In the genomic region with DNA sequence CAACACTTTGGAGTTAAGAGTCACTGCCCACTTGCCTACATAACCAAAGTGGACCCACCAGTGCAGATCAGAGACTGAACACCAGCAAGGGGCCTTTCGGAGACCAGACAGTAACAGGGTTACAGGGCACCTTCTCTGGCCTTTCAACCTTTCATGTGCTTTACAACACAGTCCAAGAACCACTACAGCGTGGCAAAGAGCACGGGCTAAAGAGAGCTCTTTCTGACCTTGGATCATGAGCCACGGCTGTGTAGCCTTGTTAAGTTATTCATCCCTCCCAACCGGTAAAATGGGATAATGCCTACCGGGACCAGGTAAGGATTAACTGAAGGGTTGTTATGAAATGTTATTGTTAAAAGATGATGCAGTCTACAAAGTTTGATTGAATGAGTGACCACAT, we compare ENCODE assay signal across 24 cellular contexts.
DNase-seq lines count a peak whose midpoint lies in the region; ATAC-seq and TF ChIP-seq lines count a peak whose summit lies in the region.
"Had no signal": no experiment of that assay in that cellular context is flagged by ENCODE, and none has a peak within 500 bp of the region (broad histone marks: within the 10 kb centered on the region; RNA-seq: fewer than 3 reads in every experiment).

No MANE protein-coding gene starts in this region.

- peaks cover 8 to 25% of the 10 kb centered on the region in 2 experiments; a peak in 3 of 4 replicates for H3K79me1 ChIP-seq in IMR-90 (ENCODE audit: low read depth in 1 of 2, low read length in 2 of 2)

- dilution Hi-C loops in IMR-90 (cut with HindIII; ENCODE audit: low sequenced_read_pairs, unreplicated experiment), result no loop called here

- H2AK9ac ChIP-seq in IMR-90 (replicated peaks; ENCODE audit: low read depth, low read length, poor library complexity), result peak overlapping the region; percentile 4

- TF ChIP-seq EP300 in esophagus muscularis mucosa (IDR thresholded peaks at IDR 0.05) (no peak), suprapubic skin (IDR thresholded peaks at IDR 0.05) (no peak)

- no peaks in the 10 kb centered on the region for H3K27me3 Mint-ChIP-seq in nephron (ENCODE audit: low read depth)
- H3K27me3 Mint-ChIP-seq: naive thymus-derived CD8-positive, alpha-beta T cell; stimulated activated memory B cell treated with anti-CD40 and anti-IgM and Interleukin-4, amounts not matched to agents 10 μg/mL and 1 μg/mL and 100 μg/mL, for 72 hours; type B pancreatic cell had no signal

- no peaks in the 10 kb centered on the region; the same call in 1 of the 2 replicates for H4K20me1 ChIP-seq in IMR-90 (ENCODE audit: insufficient read depth, low read length)

- TF ChIP-seq RAD21 in IMR-90 (IDR thresholded peaks at IDR 0.05; ENCODE audit: low read length), result no peak

- peak overlapping the region; percentile 50; the same call in 1 of the 2 replicates for H3K27ac ChIP-seq in IMR-90 (ENCODE audit: insufficient read depth, low read length)
- peak overlapping the region; percentile 80 to 88 (median 82) for H3K27ac ChIP-seq in esophagus muscularis mucosa (replicated peaks in 1 of 4)
- peak overlapping the region; percentile 62 for H3K27ac ChIP-seq in suprapubic skin
- H3K27ac ChIP-seq: C4-2B had no signal

- peak overlapping the region; percentile 91 to 94 (median 91) for H3K27ac Mint-ChIP-seq in nephron
- H3K27ac Mint-ChIP-seq: naive thymus-derived CD8-positive, alpha-beta T cell; stimulated activated memory B cell treated with anti-CD40 and anti-IgM and Interleukin-4, amounts not matched to agents 10 μg/mL and 1 μg/mL and 100 μg/mL, for 72 hours; type B pancreatic cell had no signal

- H2BK20ac ChIP-seq in IMR-90 (ENCODE audit: low read depth, low read length), result peak overlapping the region; percentile 53

- DNase-seq in IMR-90 (no peak), esophagus muscularis mucosa (ENCODE audit: extremely low spot score) (no peak), suprapubic skin (ENCODE audit: low spot score in 2 of 2) (no peak), retina (no peak), putamen (ENCODE audit: low spot score) (no peak), left colon (no peak)
- DNase-seq in central memory CD4-positive, alpha-beta T cell, result no peak
- DNase-seq: activated CD4-positive, alpha-beta T cell treated with anti-CD3 and anti-CD28 coated beads, Interleukin-2, amount 50 U/mL, for 1 hour; activated naive CD4-positive, alpha-beta T cell; activated T-cell treated with anti-CD3 and anti-CD28 coated beads, Interleukin-2, amount 50 U/mL, for 4 hours; DMS79 treated with DMSO at 0.1 percent for 48 hours; GF-D8; naive thymus-derived CD8-positive, alpha-beta T cell; NCI-H187; NCI-H526; SIG-M5; stimulated activated CD4-positive, alpha-beta T cell treated with anti-CD3 and anti-CD28 coated beads, Interleukin-4, amount 100 ng/mL, for 4 hours; SW 1271 had no signal

- 96% methylated on average over 5 of the region's 6 CpGs; no CpG with 5 or more reads in 1 of the 2 experiments for WGBS in IMR-90 (ENCODE audit: extremely low coverage in 2 of 2, insufficient read length in 1 of 2), 2 experiments
- WGBS in esophagus muscularis mucosa, result 95% methylated on average over 6 of the region's 6 CpGs
- 97% methylated on average over 6 of the region's 6 CpGs for WGBS in suprapubic skin

- peak overlapping the region; percentile 83 for H3K4ac ChIP-seq in IMR-90 (ENCODE audit: low read depth, low read length)

- H4K5ac ChIP-seq in IMR-90 (ENCODE audit: low read depth, low read length), result peak overlapping the region; percentile 70

- H3K27me3 ChIP-seq in IMR-90 (ENCODE audit: control insufficient read depth, insufficient read depth, low read length), result no peaks in the 10 kb centered on the region
- no peaks in the 10 kb centered on the region for H3K27me3 ChIP-seq in esophagus muscularis mucosa
- H3K27me3 ChIP-seq in suprapubic skin, result no peaks in the 10 kb centered on the region
- H3K27me3 ChIP-seq: body of pancreas, ovary had no signal

- BruUV-seq in IMR-90 (replicated peaks; lab: Mats Ljungman, UMichigan), result no TSS peak

- H2AFZ ChIP-seq in IMR-90 (replicated peaks; ENCODE audit: low read length, poor library complexity), result no peak overlapping the region

- H2BK120ac ChIP-seq in IMR-90 (ENCODE audit: low read depth, low read length), result peak overlapping the region; percentile 58

- no peak overlapping the region for H3K4me3 Mint-ChIP-seq in nephron
- H3K4me3 Mint-ChIP-seq: activated T-cell treated with anti-CD3 and anti-CD28 coated beads, Interleukin-2, amount 50 U/mL, for 4 hours; naive thymus-derived CD8-positive, alpha-beta T cell; stimulated activated memory B cell treated with anti-CD40 and anti-IgM and Interleukin-4, amounts not matched to agents 10 μg/mL and 1 μg/mL and 100 μg/mL, for 72 hours; type B pancreatic cell had no signal

- no peak for ATAC-seq in IMR-90 (ENCODE audit: low read depth)
- no peak for ATAC-seq in left colon
- ATAC-seq: activated T-cell treated with anti-CD3 and anti-CD28 coated beads, Interleukin-2, amount 50 U/mL, for 4 hours; naive thymus-derived CD8-positive, alpha-beta T cell; stimulated activated memory B cell treated with anti-CD40 and anti-IgM and Interleukin-4, amounts not matched to agents 10 μg/mL and 1 μg/mL and 100 μg/mL, for 72 hours had no signal

- H3K14ac ChIP-seq in IMR-90 (replicated peaks; ENCODE audit: low read depth, low read length), result peak overlapping the region; percentile 45

- H2BK5ac ChIP-seq in IMR-90 (ENCODE audit: low read depth, low read length, poor library complexity, severe bottlenecking), result no peak overlapping the region

- H3K9ac ChIP-seq in IMR-90 (ENCODE audit: low read depth, low read length), result no peak overlapping the region

- peak overlapping the region; percentile 83 for H3K18ac ChIP-seq in IMR-90 (ENCODE audit: low read depth, low read length)

- intact Hi-C loops in IMR-90 (cut with micrococcal nuclease) (loop anchor here (5.0 kb wide), 1 partner anchor 73 kb away; the partner anchor contains the start of gene TLE1), esophagus muscularis mucosa (cut with DNase I) (loop anchor here (10.0 kb wide), 1 partner anchor 230 kb away; no protein-coding TSS in a partner anchor), left colon (cut with DNase I, micrococcal nuclease) (loop anchor here (10.0 kb wide), 2 partner anchors 60 to 200 kb away; no protein-coding TSS in a partner anchor)

- H3K36me3 Mint-ChIP-seq in nephron (ENCODE audit: low read depth), result peaks cover 90% of the 10 kb centered on the region
- H3K36me3 Mint-ChIP-seq: naive thymus-derived CD8-positive, alpha-beta T cell had no signal

- H3K4me2 ChIP-seq in IMR-90 (ENCODE audit: low read depth, low read length), result no peak overlapping the region

- POLR2A ChIA-PET in IMR-90 (lab: Charles Lee; ENCODE audit: unreplicated experiment), result no interaction called here

- CTCF ChIA-PET in IMR-90 (lab: Yijun Ruan, JAX), result no interaction called here

- H3K36me3 ChIP-seq in IMR-90 (ENCODE audit: control insufficient read depth, insufficient read depth, low read length), result peaks cover 36% of the 10 kb centered on the region
- peaks cover 14 to 82% (median 49%) of the 10 kb centered on the region in 4 donors for H3K36me3 ChIP-seq in esophagus muscularis mucosa
- peaks cover 30% of the 10 kb centered on the region for H3K36me3 ChIP-seq in suprapubic skin
- H3K36me3 ChIP-seq: ovary had no signal

- H3K23ac ChIP-seq in IMR-90 (ENCODE audit: low read depth, low read length), result peak overlapping the region; percentile 36; the same call in 1 of the 2 replicates

- H3K9me3 ChIP-seq in IMR-90 (ENCODE audit: control insufficient read depth, insufficient read depth, low read length) (no peaks in the 10 kb centered on the region), esophagus muscularis mucosa (no peaks in the 10 kb centered on the region), suprapubic skin (no peaks in the 10 kb centered on the region)
- H3K9me3 ChIP-seq: body of pancreas, ovary had no signal

- H3K4me1 ChIP-seq in IMR-90 (ENCODE audit: control insufficient read depth, insufficient read depth, low read length) (peaks cover 17% of the 10 kb centered on the region), esophagus muscularis mucosa (peaks cover 21 to 52% (median 45%) of the 10 kb centered on the region in 4 donors), suprapubic skin (peaks cover 5% of the 10 kb centered on the region)
- H3K4me1 ChIP-seq: body of pancreas had no signal

- H2BK15ac ChIP-seq in IMR-90 (ENCODE audit: low read depth, low read length), result peak overlapping the region; percentile 29; the same call in 1 of the 3 replicates

- peaks cover 8% of the 10 kb centered on the region for H3K9me1 ChIP-seq in IMR-90 (ENCODE audit: insufficient read depth, low read length)

- TF ChIP-seq POLR2A in IMR-90 (IDR thresholded peaks at IDR 0.05; ENCODE audit: low read depth, low read length) (no peak), esophagus muscularis mucosa (IDR thresholded peaks at IDR 0.05; ENCODE audit: low read depth) (no peak), suprapubic skin (IDR thresholded peaks at IDR 0.05) (no peak)

- no peak overlapping the region for H3K56ac ChIP-seq in IMR-90 (ENCODE audit: extremely low read depth, insufficient read depth, low read length)

- peak overlapping the region; percentile 83; the same call in 1 of the 2 replicates for H2AK5ac ChIP-seq in IMR-90 (ENCODE audit: low read depth, low read length)

- peak overlapping the region; percentile 31 for H4K91ac ChIP-seq in IMR-90 (ENCODE audit: insufficient read depth, low read depth, low read length)

- H4K8ac ChIP-seq in IMR-90 (ENCODE audit: low read depth in 2 of 2, low read length in 2 of 2), result peak overlapping the region in 1 of 2 experiments; percentile 8; a peak in 1 of 4 replicates

- no peaks in the 10 kb centered on the region for H3K9me3 Mint-ChIP-seq in nephron
- H3K9me3 Mint-ChIP-seq: activated T-cell treated with anti-CD3 and anti-CD28 coated beads, Interleukin-2, amount 50 U/mL, for 4 hours; naive thymus-derived CD8-positive, alpha-beta T cell; stimulated activated memory B cell treated with anti-CD40 and anti-IgM and Interleukin-4, amounts not matched to agents 10 μg/mL and 1 μg/mL and 100 μg/mL, for 72 hours; type B pancreatic cell had no signal

- TF ChIP-seq CTCF in IMR-90 (conservative IDR thresholded peaks at IDR 0.05; ENCODE audit: low read depth, low read length) (no peak), esophagus muscularis mucosa (IDR thresholded peaks at IDR 0.05) (no peak), nephron (IDR thresholded peaks at IDR 0.05; ENCODE audit: unreplicated experiment in 3 of 3) (no peak), suprapubic skin (IDR thresholded peaks at IDR 0.05) (no peak)

- H3K4me1 Mint-ChIP-seq in nephron, result peaks cover 46% of the 10 kb centered on the region

- in situ Hi-C loops in IMR-90 (cut with MboI; ENCODE audit: low sequenced_read_pairs), result no loop called here

- H3K4me3 ChIP-seq in IMR-90 (ENCODE audit: insufficient read depth, low read depth, low read length) (no peak overlapping the region), esophagus muscularis mucosa (no peak overlapping the region), suprapubic skin (no peak overlapping the region)
- H3K4me3 ChIP-seq: body of pancreas, ovary had no signal

TF ChIP-seq in IMR-90, 13 proteins besides CTCF, POLR2A, EP300 and RAD21 (continues in another document):
- no peak for TF ChIP-seq RCOR1 (IDR thresholded peaks at IDR 0.05; ENCODE audit: insufficient replicate concordance, low read length)
